Comparison of ENCODE assay signal across 18 cellular contexts in the genomic region with DNA sequence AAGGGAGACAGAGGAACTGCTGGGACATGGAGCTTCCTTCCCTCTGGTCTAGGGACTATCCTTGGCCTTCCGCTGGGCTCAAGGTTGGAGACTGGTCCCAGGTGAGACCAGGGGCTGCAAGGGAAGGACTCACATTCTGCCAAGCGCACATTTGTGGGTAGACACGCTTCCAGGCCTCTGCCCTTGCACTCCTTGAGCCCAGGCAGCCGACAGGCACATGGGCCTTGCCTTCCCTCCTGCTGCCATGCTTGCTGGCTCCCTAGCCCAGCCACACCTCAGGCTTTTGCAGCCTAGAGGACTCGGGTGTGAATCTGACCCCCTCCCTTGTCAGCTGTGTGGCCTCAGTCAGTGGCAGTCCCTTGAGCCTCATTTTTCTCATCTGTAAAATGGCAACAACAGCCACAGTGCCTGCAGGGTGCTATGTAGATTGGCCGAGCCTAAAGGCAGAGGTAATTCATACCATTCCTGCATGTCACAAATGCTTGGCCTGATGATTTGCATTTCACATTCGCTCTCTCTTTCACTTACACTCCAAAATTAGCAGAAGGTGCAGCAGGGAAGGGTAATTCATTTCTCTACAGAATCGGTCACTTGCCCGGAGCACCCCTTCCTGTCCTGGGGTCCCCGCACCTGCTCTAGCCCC.
"Had no signal": no experiment of that assay in that cellular context is flagged by ENCODE, and none has a peak within 500 bp of the region (broad histone marks: within the 10 kb centered on the region; RNA-seq: fewer than 3 reads in every experiment).

No MANE protein-coding gene starts in this region.

- H3K27ac Mint-ChIP-seq: activated CD4-positive, alpha-beta T cell treated with anti-CD3 and anti-CD28 coated beads, Interleukin-2, amount 10 ng/mL, durations not matched to agents 7 days and 5 days; activated naive CD4-positive, alpha-beta T cell treated with anti-CD3 and anti-CD28 coated beads, Interleukin-2, amount 50 U/mL, for 72 hours; activated T-cell treated with anti-CD3 and anti-CD28 coated beads, Interleukin-2, amount 50 U/mL, for 72 hours; naive thymus-derived CD4-positive, alpha-beta T cell; stimulated activated naive CD8-positive, alpha-beta T cell treated with anti-CD3 and anti-CD28 coated beads, Interleukin-15, Interleukin-2, amounts not matched to agents 100 ng/mL and 50 ng/mL, for 24 hours; type B pancreatic cell had no signal

- H3K4me1 ChIP-seq: colonic mucosa, left lung had no signal

- H3K27me3 ChIP-seq: colonic mucosa, hepatocyte, right atrium auricular region had no signal

- H3K4me2 ChIP-seq: hepatocyte had no signal

- H3K9me3 ChIP-seq: colonic mucosa, right atrium auricular region, suprapubic skin had no signal

- H3K79me2 ChIP-seq: hepatocyte had no signal

- H3K4me3 Mint-ChIP-seq: activated CD4-positive, alpha-beta T cell treated with anti-CD3 and anti-CD28 coated beads, Interleukin-2, amount 10 ng/mL, durations not matched to agents 7 days and 5 days; activated T-cell treated with anti-CD3 and anti-CD28 coated beads, Interleukin-2, amount 50 U/mL, for 72 hours; naive thymus-derived CD4-positive, alpha-beta T cell; stimulated activated naive CD8-positive, alpha-beta T cell treated with anti-CD3 and anti-CD28 coated beads, Interleukin-15, Interleukin-2, amounts not matched to agents 100 ng/mL and 50 ng/mL, for 24 hours; type B pancreatic cell had no signal

- H3K4me1 Mint-ChIP-seq: activated CD4-positive, alpha-beta T cell treated with anti-CD3 and anti-CD28 coated beads, Interleukin-2, amount 10 ng/mL, durations not matched to agents 7 days and 5 days; naive thymus-derived CD4-positive, alpha-beta T cell had no signal

- H3K9me3 Mint-ChIP-seq: activated CD4-positive, alpha-beta T cell treated with anti-CD3 and anti-CD28 coated beads, Interleukin-2, amount 10 ng/mL, durations not matched to agents 7 days and 5 days; activated naive CD4-positive, alpha-beta T cell treated with anti-CD3 and anti-CD28 coated beads, Interleukin-2, amount 50 U/mL, for 72 hours; activated T-cell treated with anti-CD3 and anti-CD28 coated beads, Interleukin-2, amount 50 U/mL, for 72 hours; stimulated activated naive CD8-positive, alpha-beta T cell treated with anti-CD3 and anti-CD28 coated beads, Interleukin-15, Interleukin-2, amounts not matched to agents 100 ng/mL and 50 ng/mL, for 24 hours; type B pancreatic cell had no signal

- H3K27ac ChIP-seq: colonic mucosa, esophagus muscularis mucosa, hepatocyte, left lung, right atrium auricular region, suprapubic skin had no signal

- FAIRE-seq: keratinocyte, small intestine had no signal

- H2AFZ ChIP-seq: hepatocyte had no signal

- H3K36me3 ChIP-seq: colonic mucosa, esophagus muscularis mucosa, left lung, right atrium auricular region, suprapubic skin had no signal

- DNase-seq: activated CD4-positive, alpha-beta T cell treated with anti-CD3 and anti-CD28 coated beads, Interleukin-2, amount 10 ng/mL, durations not matched to agents 7 days and 5 days; activated CD8-positive, alpha-beta memory T cell treated with anti-CD3 and anti-CD28 coated beads, Interleukin-2, amount 50 U/mL, for 48 hours; activated gamma-delta T cell; activated T-cell treated with anti-CD3 and anti-CD28 coated beads, Interleukin-2, amount 50 U/mL, for 72 hours; caudate nucleus; colonic mucosa; left lung; naive thymus-derived CD4-positive, alpha-beta T cell; small intestine had no signal

- ATAC-seq: activated naive CD4-positive, alpha-beta T cell treated with anti-CD3 and anti-CD28 coated beads, Interleukin-2, amount 50 U/mL, for 72 hours; activated T-cell treated with anti-CD3 and anti-CD28 coated beads, Interleukin-2, amount 50 U/mL, for 72 hours; left lung; mucosa of descending colon; naive thymus-derived CD4-positive, alpha-beta T cell had no signal

- H3K36me3 Mint-ChIP-seq: activated naive CD4-positive, alpha-beta T cell treated with anti-CD3 and anti-CD28 coated beads, Interleukin-2, amount 50 U/mL, for 72 hours; type B pancreatic cell had no signal

- H3K4me3 ChIP-seq: colonic mucosa, esophagus muscularis mucosa, hepatocyte, left lung, mucosa of descending colon, right atrium auricular region, suprapubic skin had no signal
